Comparison of ENCODE assay signal across 12 cellular contexts in the genomic region with DNA sequence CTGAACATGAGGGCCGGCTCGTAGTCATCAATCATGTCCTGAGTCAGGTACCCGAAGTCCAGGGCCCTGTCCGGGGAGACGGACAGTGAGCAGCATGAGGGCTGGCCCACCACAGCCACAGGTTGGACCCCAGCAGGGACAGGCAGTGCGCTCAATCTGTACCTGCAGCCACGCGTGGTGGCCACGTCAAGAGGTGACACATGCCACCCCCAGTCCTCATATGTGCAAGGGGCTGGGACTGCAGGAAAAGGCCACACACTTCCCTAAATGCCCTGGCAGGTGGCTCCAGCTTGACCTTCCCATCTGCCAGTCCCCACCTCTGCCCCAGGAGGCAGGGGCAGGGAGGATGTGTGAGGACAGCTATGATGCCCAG.
"Had no signal": no experiment of that assay in that cellular context is flagged by ENCODE, and none has a peak within 500 bp of the region (broad histone marks: within the 10 kb centered on the region; RNA-seq: fewer than 3 reads in every experiment).

No MANE protein-coding gene starts in this region.

- H3K4me3 Mint-ChIP-seq: activated CD4-positive, alpha-beta memory T cell treated with anti-CD3 and anti-CD28 coated beads, Interleukin-2, amount 10 ng/mL, durations not matched to agents 7 days and 5 days; naive thymus-derived CD4-positive, alpha-beta T cell had no signal

- ATAC-seq: left lung; mucosa of descending colon; naive thymus-derived CD4-positive, alpha-beta T cell had no signal

- H3K27ac ChIP-seq: esophagus squamous epithelium, left lung, tibial nerve, uterus had no signal

- H3K27me3 Mint-ChIP-seq: activated CD4-positive, alpha-beta memory T cell treated with anti-CD3 and anti-CD28 coated beads, Interleukin-2, amount 10 ng/mL, durations not matched to agents 7 days and 5 days had no signal

- H3K9me3 Mint-ChIP-seq: activated CD4-positive, alpha-beta memory T cell treated with anti-CD3 and anti-CD28 coated beads, Interleukin-2, amount 10 ng/mL, durations not matched to agents 7 days and 5 days; naive thymus-derived CD4-positive, alpha-beta T cell had no signal

- H3K4me1 Mint-ChIP-seq: activated CD4-positive, alpha-beta memory T cell treated with anti-CD3 and anti-CD28 coated beads, Interleukin-2, amount 10 ng/mL, durations not matched to agents 7 days and 5 days had no signal

- H3K27ac Mint-ChIP-seq: activated CD4-positive, alpha-beta memory T cell treated with anti-CD3 and anti-CD28 coated beads, Interleukin-2, amount 10 ng/mL, durations not matched to agents 7 days and 5 days had no signal

- DNase-seq: activated CD4-positive, alpha-beta memory T cell treated with anti-CD3 and anti-CD28 coated beads, Interleukin-2, amount 10 ng/mL, durations not matched to agents 7 days and 5 days; activated CD4-positive, alpha-beta T cell treated with anti-CD3 and anti-CD28 coated beads for 1 hour; activated naive CD4-positive, alpha-beta T cell treated with Interleukin-2 at 50 U/mL for 16 hours; esophagus squamous epithelium; hippocampal formation; mucosa of descending colon; naive thymus-derived CD4-positive, alpha-beta T cell; stimulated activated CD4-positive, alpha-beta T cell treated with anti-CD3 and anti-CD28 coated beads, Interleukin-2, amount 100 ng/mL, for 48 hours; stimulated activated naive CD4-positive, alpha-beta T cell; uterus had no signal
